Comparison of ENCODE assay signal across 8 cellular contexts in the genomic region with DNA sequence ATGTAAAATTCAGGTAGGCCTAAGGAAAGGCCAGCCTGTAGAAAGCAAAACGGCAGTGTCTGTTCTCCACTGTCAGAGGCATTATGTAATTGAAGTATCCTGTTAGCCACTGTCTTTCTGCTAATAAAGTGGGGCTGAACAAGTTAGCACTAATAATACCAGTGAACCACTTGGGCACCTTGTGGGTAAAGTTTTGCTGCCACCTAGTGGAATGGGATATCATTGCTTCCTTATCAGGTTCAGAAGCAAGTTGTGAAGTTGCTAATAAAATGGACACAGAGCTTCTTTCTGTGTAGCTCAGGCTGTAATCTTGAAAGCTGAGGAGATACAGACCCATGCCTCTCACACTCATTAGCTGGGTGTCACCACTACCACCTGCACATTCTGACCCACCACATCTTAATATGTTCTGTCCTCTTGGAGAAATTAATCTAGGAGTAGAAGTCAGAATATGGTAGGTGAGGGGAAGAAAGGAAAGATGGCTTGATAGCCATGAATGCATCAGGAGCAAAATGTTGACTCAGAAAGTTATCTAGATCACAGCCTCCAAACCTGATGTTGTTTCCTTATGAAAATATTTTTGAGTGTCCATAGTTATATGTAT.
DNase-seq lines count a peak whose midpoint lies in the region; ATAC-seq, FAIRE-seq and TF ChIP-seq lines count a peak whose summit lies in the region.

No MANE protein-coding gene starts in this region.

- H3K9me3 ChIP-seq in SJCRH30 (replicated peaks): no peaks in the 10 kb centered on the region
- no peaks in the 10 kb centered on the region for H3K9me3 ChIP-seq in breast epithelium

- peak; percentile 96 for FAIRE-seq in islet of Langerhans (lab: Jason Lieb, UNC)

- TF ChIP-seq POLR2A in NB4 (IDR thresholded peaks at IDR 0.05; ENCODE audit: extremely low read depth, insufficient read length) (no peak), breast epithelium (IDR thresholded peaks at IDR 0.05) (no peak)

- H3K4me1 ChIP-seq in SJCRH30 (no peaks in the 10 kb centered on the region), breast epithelium (no peaks in the 10 kb centered on the region)

- H3K27ac ChIP-seq in SJCRH30 (no peak overlapping the region), breast epithelium (no peak overlapping the region)

- DNase-seq in ELF-1 (ENCODE audit: low read depth, low spot score): peak; percentile 48
- peak; percentile 92 for DNase-seq in NB4 (ENCODE audit: low read depth)
- DNase-seq in SJCRH30: peak; percentile 56 to 87
- DNase-seq in breast epithelium (ENCODE audit: low spot score in 2 of 2): no peak
- peak in 2 of 3 donors; percentile 10 to 27 for DNase-seq in stimulated activated CD4-positive, alpha-beta T cell treated with anti-CD3 and anti-CD28 coated beads, TNF-alpha, amount 100 ng/mL, for 48 hours (ENCODE audit: low read depth in 3 of 3)

- no peaks in the 10 kb centered on the region for H3K27me3 ChIP-seq in SJCRH30
- no peaks in the 10 kb centered on the region for H3K27me3 ChIP-seq in breast epithelium

- H3K4me3 ChIP-seq in NB4 (ENCODE audit: low read depth, low read length) (no peak overlapping the region), SJCRH30 (no peak overlapping the region), breast epithelium (no peak overlapping the region)

- H3K36me3 ChIP-seq in SJCRH30 (no peaks in the 10 kb centered on the region), breast epithelium (no peaks in the 10 kb centered on the region)

- intact Hi-C loops in breast epithelium (cut with DNase I; ENCODE audit: low total_unique reads): no loop called here

- ATAC-seq in GM21786 (IDR thresholded peaks at IDR 0.05; ENCODE audit: unreplicated experiment) (peak; percentile 74), HG03039 (IDR thresholded peaks at IDR 0.05; ENCODE audit: unreplicated experiment) (no peak)

- TF ChIP-seq CTCF in NB4 (IDR thresholded peaks at IDR 0.05; ENCODE audit: low read depth, low read length) (peak; percentile 82), breast epithelium (IDR thresholded peaks at IDR 0.05) (peak; percentile 74 to 83 (median 77))

Comparison
In these comparisons a context has a peak if more than half of its experiments do, and no peak if none do; other contexts are left out.
1. DNase-seq: peak in ELF-1 (single experiment), NB4 (single experiment), SJCRH30 (2 of 2) and stimulated activated CD4-positive, alpha-beta T cell treated with anti-CD3 and anti-CD28 coated beads, TNF-alpha, amount 100 ng/mL, for 48 hours (2 of 3); none in breast epithelium (0 of 2).